17 cellular contexts compared by ENCODE assay signal in the genomic region with DNA sequence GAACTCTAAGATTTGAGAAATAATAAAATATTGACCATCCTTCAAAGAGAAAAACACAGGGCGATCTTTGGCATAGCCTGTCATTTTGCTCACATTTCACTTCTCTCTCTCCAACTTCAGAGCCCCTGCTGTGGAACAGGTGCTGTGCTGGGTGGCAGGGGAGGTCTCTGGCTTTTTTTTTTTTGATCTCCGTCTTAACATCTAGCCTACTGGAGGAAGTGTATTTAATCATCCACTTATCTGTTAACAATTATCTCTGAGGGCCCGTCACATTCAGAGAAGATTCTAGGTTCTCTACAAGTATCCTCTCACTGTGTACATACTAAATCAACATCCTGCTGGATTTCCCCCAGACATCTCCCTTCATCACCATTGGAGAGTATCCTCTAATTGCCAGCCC. TPM values are rescaled to one million over a fixed set of nuclear protein-coding genes. Genes with fewer than 3 reads are reported as not detected.
DNase-seq lines count a peak whose midpoint lies in the region; ATAC-seq, FAIRE-seq and TF ChIP-seq lines count a peak whose summit lies in the region.
"Had no signal": no experiment of that assay in that cellular context is flagged by ENCODE, and none has a peak within 500 bp of the region (broad histone marks: within the 10 kb centered on the region; RNA-seq: fewer than 3 reads in every experiment).

No MANE protein-coding gene starts in this region.

- TF ChIP-seq EP300 in HepG2 (IDR thresholded peaks at IDR 0.05; ENCODE audit: low read depth in 2 of 2, low read length in 2 of 2) (no peak), HepG2 (CRISPR knock-in tag; IDR thresholded peaks at IDR 0.05; ENCODE audit: borderline replicate concordance) (no peak)

- TF ChIP-seq POLR2A in HepG2 (IDR thresholded peaks at IDR 0.05; ENCODE audit: insufficient read depth in 1 of 2, low read depth in 2 of 2, low read length in 2 of 2), result no peak

- no peaks in the 10 kb centered on the region for H3K36me3 ChIP-seq in HepG2 (replicated peaks in 1 of 2; ENCODE audit: control insufficient read depth in 1 of 2, insufficient read depth in 2 of 2, low read length in 2 of 2)
- H3K36me3 ChIP-seq: heart left ventricle, lower lobe of right lung, pancreas, Peyer's patch, uterus had no signal

- in situ Hi-C loops in HepG2 (cut with HindIII; ENCODE audit: extremely low pct_ligation_motif_present, low pct_unique_long_range_greater_than_20kb), result no loop called here

- no peak for TF ChIP-seq RAD21 in HepG2 (CRISPR knock-in tag; IDR thresholded peaks at IDR 0.05)

- intact Hi-C loops in HepG2 (cut with micrococcal nuclease; ENCODE audit: unreplicated experiment), result no loop called here
- intact Hi-C loops in left cardiac atrium (cut with DNase I), result no loop called here

- CTCF ChIA-PET in HepG2 (lab: Yijun Ruan, JAX; ENCODE audit: low intra/inter-chr PET ratio, low total read pairs), result no interaction called here

- H4K20me1 ChIP-seq in HepG2 (ENCODE audit: insufficient read depth, low read length), result no peaks in the 10 kb centered on the region

- TF ChIP-seq CTCF in HepG2 (CRISPR knock-in tag; IDR thresholded peaks at IDR 0.05), result no peak

- no peaks in the 10 kb centered on the region for H3K79me2 ChIP-seq in HepG2 (ENCODE audit: insufficient read depth, low read length)

- H3K4me1 ChIP-seq in HepG2 (ENCODE audit: insufficient read depth, low read length), result peaks cover 8% of the 10 kb centered on the region; the same call in 1 of the 2 replicates
- H3K4me1 ChIP-seq: uterus had no signal

- no peaks in the 10 kb centered on the region for H3K9me3 ChIP-seq in HepG2 (ENCODE audit: low read length)
- H3K9me3 ChIP-seq: heart left ventricle, lower lobe of right lung, pancreas, Peyer's patch, uterus had no signal

- H3K9ac ChIP-seq in HepG2 (ENCODE audit: insufficient read depth, low read depth, low read length), result no peak overlapping the region

- no peak overlapping the region for H3K27ac ChIP-seq in HepG2 (ENCODE audit: extremely low read length, insufficient read depth, low read length)
- H3K27ac ChIP-seq: lower lobe of right lung, uterus had no signal

- BruUV-seq in HepG2 (replicated peaks; lab: Mats Ljungman, UMichigan), result no TSS peak

- no peaks in the 10 kb centered on the region for H3K27me3 Mint-ChIP-seq in activated T-cell treated with anti-CD3 and anti-CD28 coated beads, Interleukin-2, amount 50 U/mL, for 4 hours (ENCODE audit: low read depth)
- no peaks in the 10 kb centered on the region for H3K27me3 Mint-ChIP-seq in T-helper 2 cell treated with Interferon-gamma antibody and Interleukin-4, amounts not matched to agents 5 μg/mL and 100 μg/mL, for 36 hours (ENCODE audit: low read depth)

- no peak for FAIRE-seq in HepG2 (lab: Jason Lieb, UNC)
- FAIRE-seq: endothelial cell of umbilical vein, G401.6, pancreas had no signal

- DNase-seq in activated T-cell treated with anti-CD3 and anti-CD28 coated beads, Interleukin-2, amount 50 U/mL, for 4 hours, result no peak
- DNase-seq in activated T-cell treated with anti-CD3 and anti-CD28 coated beads for 4 hours (no peak), NCI-H1417 (lab: John Stamatoyannopoulos, UW) (peak; percentile 62 to 90 (median 72)), HepG2 (ENCODE audit: low spot score) (no peak), left cardiac atrium (no peak), RKO (ENCODE audit: low spot score) (no peak)
- DNase-seq in T-helper 2 cell treated with Interferon-gamma antibody and Interleukin-4, amounts not matched to agents 5 μg/mL and 100 μg/mL, for 36 hours (ENCODE audit: low spot score), result no peak
- DNase-seq in stimulated activated effector memory CD8-positive, alpha-beta T cell treated with anti-CD3 and anti-CD28 coated beads, Interleukin-12 subunit alpha, Interleukin-12 subunit beta, amount 100 ng/mL, for 72 hours (ENCODE audit: low spot score in 2 of 2), result no peak
- DNase-seq: activated CD8-positive, alpha-beta memory T cell treated with anti-CD3 and anti-CD28 coated beads, Interleukin-2, amount 50 U/mL, for 4 hours; heart left ventricle; lower lobe of right lung; NCI-H1694; Peyer's patch; uterus had no signal

- peak overlapping the region; percentile 60 for H3K27ac Mint-ChIP-seq in T-helper 2 cell treated with Interferon-gamma antibody and Interleukin-4, amounts not matched to agents 5 μg/mL and 100 μg/mL, for 36 hours
- peak overlapping the region; percentile 96 for H3K27ac Mint-ChIP-seq in stimulated activated effector memory CD8-positive, alpha-beta T cell treated with anti-CD3 and anti-CD28 coated beads, Interleukin-12 subunit alpha, Interleukin-12 subunit beta, amount 100 ng/mL, for 72 hours

- H3K4me2 ChIP-seq in HepG2 (ENCODE audit: low read depth, low read length), result no peak overlapping the region

- POLR2A ChIA-PET in HepG2 (lab: Yijun Ruan, JAX), result no interaction called here

- WGBS in HepG2 (ENCODE audit: low lambda C conversion rate), result 4% methylated on average over 3 of the region's 3 CpGs

- peaks cover under 1 to 7% of the 10 kb centered on the region in 2 experiments; a peak in 3 of 5 replicates for H3K27me3 ChIP-seq in HepG2 (ENCODE audit: control insufficient read depth in 1 of 2, insufficient read depth in 2 of 2, low read length in 2 of 2)
- H3K27me3 ChIP-seq: heart left ventricle, pancreas, Peyer's patch, uterus had no signal

- peak overlapping the region; percentile 11 for H3K4me3 Mint-ChIP-seq in activated T-cell treated with anti-CD3 and anti-CD28 coated beads, Interleukin-2, amount 50 U/mL, for 4 hours
- peak overlapping the region; percentile 51 for H3K4me3 Mint-ChIP-seq in T-helper 2 cell treated with Interferon-gamma antibody and Interleukin-4, amounts not matched to agents 5 μg/mL and 100 μg/mL, for 36 hours
- H3K4me3 Mint-ChIP-seq in stimulated activated effector memory CD8-positive, alpha-beta T cell treated with anti-CD3 and anti-CD28 coated beads, Interleukin-12 subunit alpha, Interleukin-12 subunit beta, amount 100 ng/mL, for 72 hours, result peak overlapping the region; percentile 53

- peaks cover 85% of the 10 kb centered on the region for H3K4me1 Mint-ChIP-seq in activated T-cell treated with anti-CD3 and anti-CD28 coated beads, Interleukin-2, amount 50 U/mL, for 4 hours (ENCODE audit: low read depth)
- H3K4me1 Mint-ChIP-seq in T-helper 2 cell treated with Interferon-gamma antibody and Interleukin-4, amounts not matched to agents 5 μg/mL and 100 μg/mL, for 36 hours (ENCODE audit: low read depth), result peaks cover 81% of the 10 kb centered on the region
- peaks cover 82% of the 10 kb centered on the region for H3K4me1 Mint-ChIP-seq in stimulated activated effector memory CD8-positive, alpha-beta T cell treated with anti-CD3 and anti-CD28 coated beads, Interleukin-12 subunit alpha, Interleukin-12 subunit beta, amount 100 ng/mL, for 72 hours

- H2AFZ ChIP-seq in HepG2 (ENCODE audit: low read length), result no peak overlapping the region

- peaks cover 8% of the 10 kb centered on the region for H3K36me3 Mint-ChIP-seq in activated T-cell treated with anti-CD3 and anti-CD28 coated beads, Interleukin-2, amount 50 U/mL, for 4 hours (ENCODE audit: insufficient read depth)
- H3K36me3 Mint-ChIP-seq in T-helper 2 cell treated with Interferon-gamma antibody and Interleukin-4, amounts not matched to agents 5 μg/mL and 100 μg/mL, for 36 hours (ENCODE audit: low read depth), result peaks cover 60% of the 10 kb centered on the region
- H3K36me3 Mint-ChIP-seq in stimulated activated effector memory CD8-positive, alpha-beta T cell treated with anti-CD3 and anti-CD28 coated beads, Interleukin-12 subunit alpha, Interleukin-12 subunit beta, amount 100 ng/mL, for 72 hours, result peaks cover 7% of the 10 kb centered on the region

- no peak for ATAC-seq in activated T-cell treated with anti-CD3 and anti-CD28 coated beads, Interleukin-2, amount 50 U/mL, for 4 hours
- ATAC-seq in stimulated activated effector memory CD8-positive, alpha-beta T cell treated with anti-CD3 and anti-CD28 coated beads, Interleukin-12 subunit alpha, Interleukin-12 subunit beta, amount 100 ng/mL, for 72 hours, result no peak
- ATAC-seq in HepG2 (no peak), left cardiac atrium (no peak)
- ATAC-seq: heart left ventricle had no signal

- H3K4me3 ChIP-seq in HepG2 (replicated peaks in 1 of 3; ENCODE audit: insufficient read depth in 1 of 3, low read depth in 2 of 3, low read length in 3 of 3), result no peak overlapping the region
- H3K4me3 ChIP-seq: heart left ventricle, lower lobe of right lung, pancreas, Peyer's patch, uterus had no signal

- H3K9me3 Mint-ChIP-seq in activated T-cell treated with anti-CD3 and anti-CD28 coated beads, Interleukin-2, amount 50 U/mL, for 4 hours, result no peaks in the 10 kb centered on the region
- H3K9me3 Mint-ChIP-seq in T-helper 2 cell treated with Interferon-gamma antibody and Interleukin-4, amounts not matched to agents 5 μg/mL and 100 μg/mL, for 36 hours, result no peaks in the 10 kb centered on the region
- no peaks in the 10 kb centered on the region for H3K9me3 Mint-ChIP-seq in stimulated activated effector memory CD8-positive, alpha-beta T cell treated with anti-CD3 and anti-CD28 coated beads, Interleukin-12 subunit alpha, Interleukin-12 subunit beta, amount 100 ng/mL, for 72 hours

RNA-seq across cellular contexts. Expression of a gene that starts 34.1 kb away (rescaled TPM):
- 10 to 100 TPM; 40.5 to 70.7 (median 61.7) TPM for total RNA-seq in activated T-cell treated with anti-CD3 and anti-CD28 coated beads, Interleukin-2, amount 50 U/mL, for 4 hours
- total RNA-seq in HepG2 (2016; rRNA removed; fragmentation: Illumina TruSeq; extraction: Trizol) (not detected in 2 replicates), left cardiac atrium (10 to 100 TPM; 12.9 to 17.7 TPM)
- total RNA-seq in HepG2 (2016; cell fraction: cytosol; rRNA removed; fragmentation: Illumina TruSeq; extraction: Trizol; ENCODE audit: low read depth), result not detected in 2 replicates
- not detected in 2 replicates for total RNA-seq in HepG2 (2016; cell fraction: insoluble cytoplasmic fraction; rRNA removed; fragmentation: Illumina TruSeq; extraction: Trizol)
- total RNA-seq in HepG2 (2016; cell fraction: membrane; rRNA removed; fragmentation: Illumina TruSeq; extraction: Trizol), result not detected in 2 replicates
- total RNA-seq in HepG2 (2016; cell fraction: nucleus; rRNA removed; fragmentation: Illumina TruSeq; extraction: Trizol), result not detected in 2 replicates
- polyA plus RNA-seq in HepG2 (2011; rRNA removed), result 0.05 and 0.15 TPM in 2 replicates
- polyA plus RNA-seq in HepG2 (2011; cell fraction: cytosol; rRNA removed), result 0.04 TPM in 1 of 2 replicates, not detected in the other
- 0.10 TPM in 1 of 2 replicates, not detected in the other for polyA plus RNA-seq in HepG2 (2011; cell fraction: nucleus; rRNA removed)
- not detected in 2 replicates for polyA plus RNA-seq in HepG2 (2012)
- not detected in 2 replicates for polyA plus RNA-seq in HepG2 (2016; cell fraction: cytosol; fragmentation: Illumina TruSeq; extraction: Trizol; ENCODE audit: low read depth)
- not detected in 2 replicates for polyA plus RNA-seq in HepG2 (2016; cell fraction: insoluble cytoplasmic fraction; fragmentation: Illumina TruSeq; extraction: Trizol; ENCODE audit: low read depth)
- polyA plus RNA-seq in HepG2 (2016; cell fraction: membrane; fragmentation: Illumina TruSeq; extraction: Trizol; ENCODE audit: low read depth), result not detected in 2 replicates
- not detected in 2 replicates for polyA plus RNA-seq in HepG2 (2016; cell fraction: nucleus; fragmentation: Illumina TruSeq; extraction: Trizol; ENCODE audit: insufficient read depth, low read depth)
- 1.7 TPM in 1 of 2 replicates, not detected in the other for polyA minus RNA-seq in HepG2 (2011; rRNA and poly(A)+ RNA removed; ENCODE audit: low replicate concordance)
- polyA minus RNA-seq in HepG2 (2011; cell fraction: cytosol; rRNA and poly(A)+ RNA removed), result not detected in 2 replicates
- polyA minus RNA-seq in HepG2 (2011; cell fraction: nucleus; rRNA and poly(A)+ RNA removed), result 0.12 TPM in 1 of 2 replicates, not detected in the other

Comparison
In these comparisons a context has a peak if more than half of its experiments do, and no peak if none do; other contexts are left out.
1. DNase-seq: peak in NCI-H1417 (3 of 3); none in activated T-cell treated with anti-CD3 and anti-CD28 coated beads, Interleukin-2, amount 50 U/mL, for 4 hours (single experiment), activated T-cell treated with anti-CD3 and anti-CD28 coated beads for 4 hours (single experiment), T-helper 2 cell treated with Interferon-gamma antibody and Interleukin-4, amounts not matched to agents 5 μg/mL and 100 μg/mL, for 36 hours (single experiment), stimulated activated effector memory CD8-positive, alpha-beta T cell treated with anti-CD3 and anti-CD28 coated beads, Interleukin-12 subunit alpha, Interleukin-12 subunit beta, amount 100 ng/mL, for 72 hours (0 of 2), HepG2 (single experiment), left cardiac atrium (single experiment) and RKO (single experiment).
2. RNA of a gene that starts 34.1 kb away (total RNA-seq): 40.5 to 70.7 TPM in activated T-cell treated with anti-CD3 and anti-CD28 coated beads, Interleukin-2, amount 50 U/mL, for 4 hours and 12.9 to 17.7 TPM in left cardiac atrium; not detected in HepG2; every median in the first group is over 10 times any median in the second.
3. Peak in every context shown above with its lines, with median percentiles within 50 percentile points of each other: H3K4me3 Mint-ChIP-seq.